ENCODE assay signal across 24 cellular contexts in the genomic region with DNA sequence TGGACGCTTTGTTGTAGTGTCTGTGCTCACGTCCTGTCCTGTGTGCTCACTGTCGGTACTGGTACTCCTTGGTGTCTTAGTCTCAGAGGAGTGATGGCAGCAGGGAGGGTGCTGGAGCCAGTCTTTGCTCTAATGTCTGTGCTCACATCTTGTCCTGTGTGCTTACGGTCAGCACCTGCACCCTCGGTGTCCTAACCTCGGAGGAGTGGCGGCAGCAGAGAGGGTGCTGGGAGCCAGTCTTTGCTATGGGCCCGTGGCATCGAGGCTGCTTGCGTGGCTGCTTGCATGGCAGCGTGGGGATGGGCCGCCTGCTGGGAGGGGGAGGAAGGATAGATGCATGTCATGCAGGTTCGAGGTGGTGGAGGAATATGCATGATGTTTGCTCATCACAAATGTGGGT.
"Had no signal": no experiment of that assay in that cellular context is flagged by ENCODE, and none has a peak within 500 bp of the region (broad histone marks: within the 10 kb centered on the region; RNA-seq: fewer than 3 reads in every experiment).

No MANE protein-coding gene starts in this region.

- H3K4me1 Mint-ChIP-seq: mesothelial cell of epicardium; natural killer cell; nephron progenitor cell; neural progenitor cell; stimulated activated effector memory CD8-positive, alpha-beta T cell treated with anti-CD3 and anti-CD28 coated beads, Interleukin-12 subunit alpha, Interleukin-12 subunit beta, amount 100 ng/mL, for 72 hours had no signal

- H3K27me3 Mint-ChIP-seq: naive B cell; progenitor cell of endocrine pancreas; stimulated activated naive CD8-positive, alpha-beta T cell treated with anti-CD3 and anti-CD28 coated beads, Interleukin-15, Interleukin-2, amounts not matched to agents 100 ng/mL and 50 ng/mL, for 24 hours; type B pancreatic cell had no signal

- H3K36me3 ChIP-seq: neural progenitor cell, ovary, uterus had no signal

- DNase-seq: islet precursor cell; kidney glomerular epithelial cell; left cardiac atrium; left lung; mesendoderm; naive B cell; natural killer cell; nephron progenitor cell; right lobe of liver; stimulated activated CD4-positive, alpha-beta T cell treated with anti-CD3 and anti-CD28 coated beads, Interleukin-4, amount 100 ng/mL, for 24 hours; stimulated activated naive CD4-positive, alpha-beta T cell; uterus had no signal

- H3K9me3 ChIP-seq: left lung, ovary, right atrium auricular region, right lobe of liver, tibial nerve, uterus had no signal

- H3K27me3 ChIP-seq: hepatocyte, left lung, neural progenitor cell, ovary, right atrium auricular region, right lobe of liver, tibial nerve, uterus had no signal

- ATAC-seq: left cardiac atrium; left lung; natural killer cell; right lobe of liver; stimulated activated effector memory CD8-positive, alpha-beta T cell treated with anti-CD3 and anti-CD28 coated beads, Interleukin-12 subunit alpha, Interleukin-12 subunit beta, amount 100 ng/mL, for 72 hours had no signal

- H3K27ac Mint-ChIP-seq: mesothelial cell of epicardium; natural killer cell; nephron progenitor cell; neural progenitor cell; progenitor cell of endocrine pancreas; stimulated activated effector memory CD8-positive, alpha-beta T cell treated with anti-CD3 and anti-CD28 coated beads, Interleukin-12 subunit alpha, Interleukin-12 subunit beta, amount 100 ng/mL, for 72 hours; stimulated activated naive CD8-positive, alpha-beta T cell treated with anti-CD3 and anti-CD28 coated beads, Interleukin-15, Interleukin-2, amounts not matched to agents 100 ng/mL and 50 ng/mL, for 24 hours; type B pancreatic cell had no signal

- H3K4me3 ChIP-seq: hepatocyte, left lung, lung, neural progenitor cell, ovary, right atrium auricular region, right lobe of liver, skin epidermis, tibial nerve, uterus had no signal

- H3K9me3 Mint-ChIP-seq: mesothelial cell of epicardium; naive B cell; natural killer cell; nephron progenitor cell; neural progenitor cell; stimulated activated effector memory CD8-positive, alpha-beta T cell treated with anti-CD3 and anti-CD28 coated beads, Interleukin-12 subunit alpha, Interleukin-12 subunit beta, amount 100 ng/mL, for 72 hours; stimulated activated naive CD8-positive, alpha-beta T cell treated with anti-CD3 and anti-CD28 coated beads, Interleukin-15, Interleukin-2, amounts not matched to agents 100 ng/mL and 50 ng/mL, for 24 hours; type B pancreatic cell had no signal

- H3K4me1 ChIP-seq: left lung, neural progenitor cell, right atrium auricular region, right lobe of liver, tibial nerve, uterus had no signal

- H3K4me3 Mint-ChIP-seq: mesothelial cell of epicardium; naive B cell; natural killer cell; nephron progenitor cell; neural progenitor cell; stimulated activated effector memory CD8-positive, alpha-beta T cell treated with anti-CD3 and anti-CD28 coated beads, Interleukin-12 subunit alpha, Interleukin-12 subunit beta, amount 100 ng/mL, for 72 hours; stimulated activated naive CD8-positive, alpha-beta T cell treated with anti-CD3 and anti-CD28 coated beads, Interleukin-15, Interleukin-2, amounts not matched to agents 100 ng/mL and 50 ng/mL, for 24 hours; type B pancreatic cell had no signal

- H3K27ac ChIP-seq: hepatocyte, left lung, neural progenitor cell, ovary, right atrium auricular region, right lobe of liver, skin epidermis, tibial nerve, uterus had no signal
